Comparison of ENCODE assay signal across 13 cellular contexts in genomic region chr12:93176166-93176565, GRCh38.
DNase-seq lines count a peak whose midpoint lies in the region; TF ChIP-seq lines count a peak whose summit lies in the region.
"Had no signal": no experiment of that assay in that cellular context is flagged by ENCODE, and none has a peak within 500 bp of the region (broad histone marks: within the 10 kb centered on the region; RNA-seq: fewer than 3 reads in every experiment).

No MANE protein-coding gene starts in this region.

- H3K27ac ChIP-seq in mammary epithelial cell (ENCODE audit: insufficient read depth, low read depth, low read length) (no peak overlapping the region), stomach (peak overlapping the region in 4 of 5 donors; percentile 50 to 81 (median 70))

- 38% methylated on average over 1 of the region's 1 CpG for WGBS in mammary epithelial cell (ENCODE audit: low coverage, missing lambda C conversion rate)
- WGBS in stomach, 5 donors = 51 to 69% (median 60%) methylated on average over 1 of the region's 1 CpG

- H3K36me3 ChIP-seq in mammary epithelial cell (ENCODE audit: insufficient read depth, low read length) (no peaks in the 10 kb centered on the region), stomach (no peaks in the 10 kb centered on the region)

- no TSS peak for BruUV-seq in mammary epithelial cell (replicated peaks; lab: Mats Ljungman, UMichigan)

- no peaks in the 10 kb centered on the region for H3K79me2 ChIP-seq in mammary epithelial cell (ENCODE audit: insufficient read depth, low read length)

- H4K20me1 ChIP-seq in mammary epithelial cell (ENCODE audit: insufficient read depth, low read length) = no peaks in the 10 kb centered on the region

- intact Hi-C loops in mammary epithelial cell (cut with micrococcal nuclease) (no loop called here), stomach (cut with DNase I; ENCODE audit: low total_unique reads) (no loop called here)

- DNase-seq in LHCN-M2 (ENCODE audit: low read depth) (peak; percentile 58), mammary epithelial cell (peak; percentile 32), iris pigment epithelial cell (ENCODE audit: low read depth) (peak; percentile 69), stomach (no peak), iPS-NIHi7 (ENCODE audit: extremely low spot score) (no peak), epidermal melanocyte (ENCODE audit: insufficient read length, low spot score) (no peak), GF-D8 (lab: John Stamatoyannopoulos, UW) (no peak)
- no peak for DNase-seq in stimulated activated naive CD4-positive, alpha-beta T cell treated with Interleukin-2 at 50 U/mL for 16 hours (lab: John Stamatoyannopoulos, UW)
- DNase-seq: activated CD4-positive, alpha-beta T cell treated with anti-CD3 and anti-CD28 coated beads for 1 hour; CD8-positive, alpha-beta memory T cell; mesendoderm; stimulated activated CD4-positive, alpha-beta T cell treated with anti-CD3 and anti-CD28 coated beads, Interleukin-12 subunit alpha, Interleukin-12 subunit beta, amount 100 ng/mL, for 4 hours; stimulated activated naive CD8-positive, alpha-beta T cell treated with anti-CD3 and anti-CD28 coated beads, Interleukin-15, Interleukin-2, amounts not matched to agents 100 U/mL and 50 U/mL, for 24 hours had no signal

- CTCF ChIA-PET in mammary epithelial cell (lab: Charles Lee; ENCODE audit: low non-redundant PET) = no interaction called here

- no peak overlapping the region for H3K4me2 ChIP-seq in mammary epithelial cell (ENCODE audit: insufficient read depth, low read depth, low read length)

- no peak overlapping the region for H3K4me3 ChIP-seq in mammary epithelial cell (replicated peaks in 1 of 3; ENCODE audit: insufficient read depth in 1 of 3, low read depth in 2 of 3, low read length in 3 of 3)
- no peak overlapping the region for H3K4me3 ChIP-seq in stomach

- no peak for TF ChIP-seq EP300 in stomach (IDR thresholded peaks at IDR 0.05)

- TF ChIP-seq CTCF in mammary epithelial cell (conservative IDR thresholded peaks at IDR 0.05 in 1 of 2, IDR thresholded peaks at IDR 0.05 in 1 of 2; ENCODE audit: extremely low read depth in 1 of 2, insufficient read depth in 1 of 2, low read depth in 1 of 2, low read length in 2 of 2) (no peak), stomach (IDR thresholded peaks at IDR 0.05) (no peak)

- dilution Hi-C loops in mammary epithelial cell (cut with HindIII; ENCODE audit: low sequenced_read_pairs) = no loop called here

- no peak overlapping the region for H3K9ac ChIP-seq in mammary epithelial cell (ENCODE audit: insufficient read depth, low read length)

- no peak overlapping the region for H2AFZ ChIP-seq in mammary epithelial cell (ENCODE audit: low read depth, low read length)

- no peak for TF ChIP-seq POLR2A in stomach (IDR thresholded peaks at IDR 0.05)

- in situ Hi-C loops in mammary epithelial cell (cut with MboI; ENCODE audit: low sequenced_read_pairs in 2 of 2) = no loop called here

- no peaks in the 10 kb centered on the region for H3K4me1 ChIP-seq in mammary epithelial cell (ENCODE audit: insufficient read depth, low read length)
- H3K4me1 ChIP-seq in stomach = peaks cover 4 to 45% (median 26%) of the 10 kb centered on the region in 4 donors

- H3K9me3 ChIP-seq in mammary epithelial cell (replicated peaks; ENCODE audit: insufficient read depth, low read length) (no peaks in the 10 kb centered on the region), stomach (no peaks in the 10 kb centered on the region)

- no peaks in the 10 kb centered on the region for H3K27me3 ChIP-seq in mammary epithelial cell (ENCODE audit: insufficient read depth, low read length)
- H3K27me3 ChIP-seq in stomach = no peaks in the 10 kb centered on the region

Comparison
In these comparisons a context has a peak if more than half of its experiments do, and no peak if none do; other contexts are left out.
1. DNase-seq: peak in LHCN-M2 (single experiment), mammary epithelial cell (single experiment) and iris pigment epithelial cell (single experiment); none in stomach (single experiment), iPS-NIHi7 (single experiment), epidermal melanocyte (single experiment), GF-D8 (single experiment) and stimulated activated naive CD4-positive, alpha-beta T cell treated with Interleukin-2 at 50 U/mL for 16 hours (single experiment).